Comparison of ENCODE assay signal across 21 cellular contexts in genomic region chr1:68795956-68796355, GRCh38.
DNase-seq lines count a peak whose midpoint lies in the region; ATAC-seq and TF ChIP-seq lines count a peak whose summit lies in the region.
"Had no signal": no experiment of that assay in that cellular context is flagged by ENCODE, and none has a peak within 500 bp of the region (broad histone marks: within the 10 kb centered on the region; RNA-seq: fewer than 3 reads in every experiment).

No MANE protein-coding gene starts in this region.

- H3K27me3 ChIP-seq in gastrocnemius medialis, result no peaks in the 10 kb centered on the region
- H3K27me3 ChIP-seq: BE2C had no signal

- in situ Hi-C loops in astrocyte of the spinal cord (cut with HindIII; ENCODE audit: low sequenced_read_pairs), result no loop called here
- in situ Hi-C loops in gastrocnemius medialis (cut with MboI; ENCODE audit: low sequenced_read_pairs in 4 of 4), result no loop called here

- H3K4me1 ChIP-seq in gastrocnemius medialis, result no peaks in the 10 kb centered on the region
- H3K4me1 ChIP-seq: BE2C had no signal

- no peaks in the 10 kb centered on the region for H3K36me3 ChIP-seq in gastrocnemius medialis
- H3K36me3 ChIP-seq: BE2C had no signal

- no peak for TF ChIP-seq CTCF in astrocyte of the spinal cord (IDR thresholded peaks at IDR 0.05; ENCODE audit: low read depth, low read length)
- TF ChIP-seq CTCF in gastrocnemius medialis (IDR thresholded peaks at IDR 0.05 in 4 of 5, conservative IDR thresholded peaks at IDR 0.05 in 1 of 5), result no peak

- intact Hi-C loops in gastrocnemius medialis (cut with DNase I; ENCODE audit: low total_unique reads), result no loop called here

- no peak overlapping the region for H3K4me3 ChIP-seq in astrocyte of the spinal cord (ENCODE audit: low read depth, low read length)
- no peak overlapping the region for H3K4me3 ChIP-seq in gastrocnemius medialis
- H3K4me3 ChIP-seq: GM12878 had no signal

- ATAC-seq in gastrocnemius medialis (no peak), HG02885 (IDR thresholded peaks at IDR 0.05; ENCODE audit: poor library complexity, unreplicated experiment) (no peak)
- ATAC-seq: GM12878 had no signal

- no peaks in the 10 kb centered on the region for H3K9me3 ChIP-seq in gastrocnemius medialis
- H3K9me3 ChIP-seq: BE2C had no signal

- no peak overlapping the region for H3K27ac ChIP-seq in gastrocnemius medialis
- H3K27ac ChIP-seq: HL-60 had no signal

- DNase-seq in MV-4-11 (lab: John Stamatoyannopoulos, UW) (peak; percentile 53), astrocyte of the spinal cord (ENCODE audit: low read depth, low spot score) (peak; percentile 5), renal cortical epithelial cell (ENCODE audit: low read depth) (peak; percentile 59), gastrocnemius medialis (no peak), hippocampal formation (lab: John Stamatoyannopoulos, UW) (no peak), NK-92 (lab: John Stamatoyannopoulos, UW; ENCODE audit: unreplicated experiment) (no peak)
- DNase-seq: ACHN; BE2C; C1 segment of cervical spinal cord; CD4-positive, CD25-positive, alpha-beta regulatory T cell; CD8-positive, alpha-beta memory T cell; COR-L47; DMS 273 treated with DMSO at 0.1 percent for 48 hours; DMS53; DND-41; EL; HCEC 1CT; IMR-90 had no signal

- TF ChIP-seq POLR2A in gastrocnemius medialis (IDR thresholded peaks at IDR 0.05), result no peak

Comparison
In these comparisons a context has a peak if more than half of its experiments do, and no peak if none do; other contexts are left out.
1. DNase-seq: peak in MV-4-11 (single experiment), astrocyte of the spinal cord (single experiment) and renal cortical epithelial cell (single experiment); none in gastrocnemius medialis (0 of 2), hippocampal formation (0 of 2) and NK-92 (single experiment).